ENCODE assay signal across 22 cellular contexts in genomic region chr4:138401330-138401729, GRCh38.
DNase-seq lines count a peak whose midpoint lies in the region; ATAC-seq, FAIRE-seq and TF ChIP-seq lines count a peak whose summit lies in the region.
"Had no signal": no experiment of that assay in that cellular context is flagged by ENCODE, and none has a peak within 500 bp of the region (broad histone marks: within the 10 kb centered on the region; RNA-seq: fewer than 3 reads in every experiment).

No MANE protein-coding gene starts in this region.

- WGBS in K562 (ENCODE audit: insufficient coverage, low coverage, missing lambda C conversion rate): 9% methylated on average over 3 of the region's 3 CpGs
- WGBS in testis, 2 donors: 28 to 31% methylated on average over 3 of the region's 3 CpGs

- H3K9ac ChIP-seq in K562 (ENCODE audit: insufficient read depth in 1 of 2, low read depth in 2 of 2, low read length in 2 of 2): no peak overlapping the region

- no peak overlapping the region for H3K27ac Mint-ChIP-seq in activated naive CD8-positive, alpha-beta T cell treated with anti-CD3 and anti-CD28 coated beads for 36 hours
- H3K27ac Mint-ChIP-seq: activated CD4-positive, alpha-beta T cell treated with anti-CD3 and anti-CD28 coated beads, Interleukin-2, amount 10 ng/mL, durations not matched to agents 24 days and 14 days; activated naive CD8-positive, alpha-beta T cell; CD8-positive, alpha-beta memory T cell; endodermal cell; progenitor cell of endocrine pancreas had no signal

- H3K9me1 ChIP-seq in K562 (ENCODE audit: control insufficient read depth, insufficient read depth, low read length): no peaks in the 10 kb centered on the region

- FAIRE-seq in K562 (lab: Jason Lieb, UNC): no peak

- H3K36me3 ChIP-seq in K562 (ENCODE audit: control insufficient read depth, insufficient read depth, low read length) (no peaks in the 10 kb centered on the region), testis (ENCODE audit: low read depth, missing control alignments) (no peaks in the 10 kb centered on the region)

- TF ChIP-seq CTCF in K562 (IDR thresholded peaks at IDR 0.05 in 2 of 3, conservative IDR thresholded peaks at IDR 0.05 in 1 of 3; ENCODE audit: insufficient read depth in 2 of 3, low read depth in 1 of 3, low read length in 3 of 3) (no peak), testis (IDR thresholded peaks at IDR 0.05) (no peak)

- no TSS peak for BruUV-seq in K562 (replicated peaks; lab: Mats Ljungman, UMichigan)

- H4K20me1 ChIP-seq in K562 (replicated peaks; ENCODE audit: control insufficient read depth, insufficient read depth, low read length): no peaks in the 10 kb centered on the region

- intact Hi-C loops in K562 (cut with micrococcal nuclease) (no loop called here), testis (cut with DNase I; ENCODE audit: low total_unique reads) (no loop called here)

- no peak for TF ChIP-seq POLR2A in K562 (conservative IDR thresholded peaks at IDR 0.05)
- no peak for TF ChIP-seq POLR2A in testis (IDR thresholded peaks at IDR 0.05)

- H3K4me1 ChIP-seq in K562 (replicated peaks in 1 of 2; ENCODE audit: control insufficient read depth in 2 of 2, insufficient read depth in 2 of 2, low read length in 2 of 2): 0 out of 5 replicates have a peak, but pooled peaks cover 0 to 3% of the 10 kb centered on the region in 2 experiments
- H3K4me1 ChIP-seq in testis: peaks cover 8% of the 10 kb centered on the region

- CTCF ChIA-PET in K562 (lab: Yijun Ruan, JAX; ENCODE audit: low intra/inter-chr PET ratio): no interaction called here

- DNase-seq in NCI-H82 (lab: John Stamatoyannopoulos, UW): peak; percentile 27
- no peak for DNase-seq in NCI-H82 treated with DMSO at 0.1 percent for 48 hours (lab: John Stamatoyannopoulos, UW; ENCODE audit: unreplicated experiment)
- peak in 1 of 4 experiments; percentile 32 for DNase-seq in K562 (ENCODE audit: extremely low read depth in 1 of 4, low spot score in 3 of 4)
- peak; percentile 56 for DNase-seq in left kidney (ENCODE audit: low read depth, low spot score)
- peak; percentile 74 for DNase-seq in testis
- no peak for DNase-seq in activated naive CD8-positive, alpha-beta T cell treated with anti-CD3 and anti-CD28 coated beads for 36 hours
- DNase-seq: activated CD4-positive, alpha-beta T cell treated with anti-CD3 and anti-CD28 coated beads, Interleukin-2, amount 10 ng/mL, durations not matched to agents 24 days and 14 days; CD8-positive, alpha-beta memory T cell; endodermal cell; islet precursor cell; Kasumi-1; NK-92 treated with Interleukin-12 subunit alpha and Interleukin-12 subunit beta, amount 100 ng/mL, for 24 hours; SHP77; stimulated activated CD4-positive, alpha-beta T cell treated with anti-CD3 and anti-CD28 coated beads, Interleukin-1b, Interleukin-23, amount 100 ng/mL, for 48 hours; stimulated activated CD8-positive, alpha-beta memory T cell treated with anti-CD3 and anti-CD28 coated beads, Interleukin-4, amount 100 ng/mL, for 48 hours; T-helper 9 cell had no signal

- peaks cover 3% of the 10 kb centered on the region for H3K27me3 Mint-ChIP-seq in activated naive CD8-positive, alpha-beta T cell treated with anti-CD3 and anti-CD28 coated beads for 36 hours
- H3K27me3 Mint-ChIP-seq: activated CD4-positive, alpha-beta T cell treated with anti-CD3 and anti-CD28 coated beads, Interleukin-2, amount 10 ng/mL, durations not matched to agents 24 days and 14 days; activated naive CD8-positive, alpha-beta T cell; central memory CD8-positive, alpha-beta T cell; progenitor cell of endocrine pancreas had no signal

- H2AFZ ChIP-seq in K562 (ENCODE audit: low read depth, low read length): 0 out of 2 replicates have a peak overlapping the region, but pooled peaks have one; percentile 17

- no peak overlapping the region for H3K4me2 ChIP-seq in K562 (ENCODE audit: insufficient read depth, low read length)

- H3K4me1 Mint-ChIP-seq in activated naive CD8-positive, alpha-beta T cell treated with anti-CD3 and anti-CD28 coated beads for 36 hours: no peaks in the 10 kb centered on the region
- H3K4me1 Mint-ChIP-seq: activated CD4-positive, alpha-beta T cell treated with anti-CD3 and anti-CD28 coated beads, Interleukin-2, amount 10 ng/mL, durations not matched to agents 24 days and 14 days; CD8-positive, alpha-beta memory T cell; central memory CD8-positive, alpha-beta T cell had no signal

- peaks cover 1% of the 10 kb centered on the region for H3K9me3 Mint-ChIP-seq in activated naive CD8-positive, alpha-beta T cell treated with anti-CD3 and anti-CD28 coated beads for 36 hours

- no peak overlapping the region for H3K4me3 Mint-ChIP-seq in activated naive CD8-positive, alpha-beta T cell treated with anti-CD3 and anti-CD28 coated beads for 36 hours
- H3K4me3 Mint-ChIP-seq: activated CD4-positive, alpha-beta T cell treated with anti-CD3 and anti-CD28 coated beads, Interleukin-2, amount 10 ng/mL, durations not matched to agents 24 days and 14 days; activated naive CD8-positive, alpha-beta T cell; CD8-positive, alpha-beta memory T cell; central memory CD8-positive, alpha-beta T cell; endodermal cell had no signal

- no peaks in the 10 kb centered on the region for H3K9me3 ChIP-seq in K562 (replicated peaks; ENCODE audit: control insufficient read depth, insufficient read depth, low read depth, low read length)
- no peaks in the 10 kb centered on the region for H3K9me3 ChIP-seq in testis
- H3K9me3 ChIP-seq: mucosa of descending colon had no signal

- H3K79me2 ChIP-seq in K562 (ENCODE audit: control insufficient read depth, insufficient read depth, low read length): no peaks in the 10 kb centered on the region

- POLR2A ChIA-PET in K562 (lab: Yijun Ruan, JAX): interaction anchor here (0.5 kb wide), 1 partner anchor 613 kb away, joined by 3 read pairs; no protein-coding TSS in a partner anchor

- no peak for TF ChIP-seq EP300 in K562 (IDR thresholded peaks at IDR 0.05; ENCODE audit: low read length)

- H3K27me3 ChIP-seq in K562 (ENCODE audit: control insufficient read depth in 2 of 2, insufficient read depth in 2 of 2, low read length in 2 of 2) (no peaks in the 10 kb centered on the region), testis (no peaks in the 10 kb centered on the region)

- H3K27ac ChIP-seq in K562 (ENCODE audit: extremely low read depth, low read depth, low read length) (no peak overlapping the region), testis (peak overlapping the region in 1 of 2 donors; percentile 8)

- in situ Hi-C loops in K562 (cut with MboI): no loop called here

- TF ChIP-seq RAD21 in K562 (CRISPR knock-in tag; conservative IDR thresholded peaks at IDR 0.05 in 1 of 2, IDR thresholded peaks at IDR 0.05 in 1 of 2): no peak

- ATAC-seq in K562: no peak
- ATAC-seq in HG03571 (IDR thresholded peaks at IDR 0.05; ENCODE audit: unreplicated experiment): no peak
- no peak for ATAC-seq in GM21515 (IDR thresholded peaks at IDR 0.05; ENCODE audit: unreplicated experiment)
- ATAC-seq: mucosa of descending colon had no signal

- no peaks in the 10 kb centered on the region for H3K36me3 Mint-ChIP-seq in activated naive CD8-positive, alpha-beta T cell treated with anti-CD3 and anti-CD28 coated beads for 36 hours
- H3K36me3 Mint-ChIP-seq: activated naive CD8-positive, alpha-beta T cell; CD8-positive, alpha-beta memory T cell had no signal

- H3K4me3 ChIP-seq in K562: no peak overlapping the region
- H3K4me3 ChIP-seq in testis: no peak overlapping the region
- H3K4me3 ChIP-seq: mucosa of descending colon had no signal

TF ChIP-seq in K562, 482 proteins besides CTCF, POLR2A, EP300 and RAD21:
- TF ChIP-seq NFIC (IDR thresholded peaks at IDR 0.05): peak; percentile 62
- no peak for TF ChIP-seq TRIM24 (IDR thresholded peaks at IDR 0.05)

Comparison
In these comparisons a context has a peak if more than half of its experiments do, and no peak if none do; other contexts are left out.
1. DNase-seq: peak in NCI-H82 (single experiment), left kidney (single experiment) and testis (single experiment); none in NCI-H82 treated with DMSO at 0.1 percent for 48 hours (single experiment) and activated naive CD8-positive, alpha-beta T cell treated with anti-CD3 and anti-CD28 coated beads for 36 hours (single experiment).